ENCODE assay signal across 1 cellular context in the genomic region with DNA sequence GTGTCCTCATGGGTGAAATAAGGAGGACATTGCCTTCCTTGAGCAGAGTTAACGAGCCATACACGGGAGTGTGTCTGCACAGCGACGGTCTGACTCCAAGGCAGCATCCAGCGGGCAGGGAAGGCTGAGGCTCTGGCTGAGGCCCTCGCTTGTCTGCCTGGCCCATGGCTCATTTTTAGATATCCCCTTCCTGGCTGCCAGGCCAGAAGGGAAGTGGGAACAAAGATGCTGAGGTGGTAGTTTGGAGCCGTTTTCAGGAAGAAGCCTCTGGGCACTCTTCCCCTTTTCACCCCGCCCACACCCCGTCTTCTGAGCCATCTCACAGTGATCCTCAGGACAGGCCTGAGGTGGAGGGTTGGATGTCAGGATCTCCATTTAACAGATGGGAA.
TF ChIP-seq lines count a peak whose summit lies in the region.

No MANE protein-coding gene starts in this region.

TF ChIP-seq in K562, 482 proteins besides CTCF, POLR2A, EP300 and RAD21:
- TF ChIP-seq SPI1 (IDR thresholded peaks at IDR 0.05; ENCODE audit: borderline replicate concordance, low read depth, low read length), result peak; percentile 46; the same call in 1 of the 2 replicates
- peak; percentile 32; the same call in 1 of the 2 replicates for TF ChIP-seq ZNF316 (IDR thresholded peaks at IDR 0.05)
- TF ChIP-seq, protein P1, sequence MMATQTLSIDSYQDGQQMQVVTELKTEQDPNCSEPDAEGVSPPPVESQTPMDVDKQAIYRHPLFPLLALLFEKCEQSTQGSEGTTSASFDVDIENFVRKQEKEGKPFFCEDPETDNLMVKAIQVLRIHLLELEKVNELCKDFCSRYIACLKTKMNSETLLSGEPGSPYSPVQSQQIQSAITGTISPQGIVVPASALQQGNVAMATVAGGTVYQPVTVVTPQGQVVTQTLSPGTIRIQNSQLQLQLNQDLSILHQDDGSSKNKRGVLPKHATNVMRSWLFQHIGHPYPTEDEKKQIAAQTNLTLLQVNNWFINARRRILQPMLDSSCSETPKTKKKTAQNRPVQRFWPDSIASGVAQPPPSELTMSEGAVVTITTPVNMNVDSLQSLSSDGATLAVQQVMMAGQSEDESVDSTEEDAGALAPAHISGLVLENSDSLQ (IDR thresholded peaks at IDR 0.05), result no peak
